In the genomic region with DNA sequence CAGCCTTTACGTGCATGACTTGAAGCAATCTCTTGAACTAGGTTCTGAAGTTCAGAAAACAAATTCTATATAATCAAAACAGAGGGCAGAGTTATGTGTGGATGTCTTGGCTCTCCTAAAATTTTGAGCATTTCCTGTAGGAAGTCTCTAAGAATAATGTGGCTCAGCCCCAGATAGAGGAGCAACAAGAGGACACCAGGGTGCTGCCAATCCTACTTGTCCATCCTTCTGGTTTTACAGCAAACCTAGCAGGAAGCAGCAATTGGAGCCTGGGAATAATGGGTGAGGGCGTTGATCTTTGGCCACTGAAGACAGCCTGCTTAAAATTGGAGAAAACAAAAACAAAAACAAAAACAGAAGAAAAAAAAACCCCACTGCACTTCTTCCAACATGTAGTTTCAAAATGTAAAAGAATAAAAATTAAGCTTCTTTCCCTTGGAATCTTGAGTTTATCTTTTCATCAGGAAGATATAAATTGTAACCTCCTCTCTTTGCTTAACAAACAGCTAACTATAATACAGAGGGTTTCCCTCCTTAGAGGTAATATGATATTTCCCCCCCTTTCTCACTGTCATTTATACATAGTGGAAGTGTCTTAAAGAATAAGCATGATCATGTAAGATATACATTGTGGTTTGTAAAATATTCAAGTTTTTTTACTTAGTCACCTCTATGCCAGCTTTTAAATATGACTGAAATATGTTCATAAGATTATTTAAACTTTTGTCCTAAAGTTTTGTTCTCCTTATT, we compare ENCODE assay signal across 16 cellular contexts.
DNase-seq lines count a peak whose midpoint lies in the region; ATAC-seq, FAIRE-seq and TF ChIP-seq lines count a peak whose summit lies in the region.
"Had no signal": no experiment of that assay in that cellular context is flagged by ENCODE, and none has a peak within 500 bp of the region (broad histone marks: within the 10 kb centered on the region; RNA-seq: fewer than 3 reads in every experiment).

No MANE protein-coding gene starts in this region.

- H3K9ac ChIP-seq in SK-N-MC (ENCODE audit: insufficient read length), result peak overlapping the region; percentile 7

- H3K4me3 ChIP-seq in SK-N-MC (peak overlapping the region; percentile 14; the same call in 1 of the 2 replicates), gastroesophageal sphincter (no peak overlapping the region), sigmoid colon (no peak overlapping the region)
- H3K4me3 ChIP-seq: breast epithelium had no signal

- peak overlapping the region; percentile 67 for H3K27ac ChIP-seq in SK-N-MC
- peak overlapping the region in 3 of 4 donors; percentile 18 to 48 (median 41) for H3K27ac ChIP-seq in gastroesophageal sphincter
- peak overlapping the region in 3 of 4 donors; percentile 69 to 82 (median 79) for H3K27ac ChIP-seq in sigmoid colon
- H3K27ac ChIP-seq: breast epithelium, foreskin keratinocyte had no signal

- H3K4me1 ChIP-seq in gastroesophageal sphincter (peaks cover 0 to 43% (median 7%) of the 10 kb centered on the region in 3 donors), sigmoid colon (peaks cover 0 to 69% (median 40%) of the 10 kb centered on the region in 4 donors)
- H3K4me1 ChIP-seq: breast epithelium had no signal

- H3K27me3 ChIP-seq in gastroesophageal sphincter, result no peaks in the 10 kb centered on the region
- no peaks in the 10 kb centered on the region for H3K27me3 ChIP-seq in sigmoid colon
- H3K27me3 ChIP-seq: breast epithelium had no signal

- no peak for ATAC-seq in gastroesophageal sphincter
- ATAC-seq in GM21390 (IDR thresholded peaks at IDR 0.05; ENCODE audit: unreplicated experiment), result no peak
- ATAC-seq: activated CD4-positive, CD25-positive, alpha-beta regulatory T cell treated with anti-CD3 and anti-CD28 coated beads, Interleukin-2, amount 50 U/mL, for 24 hours; CD8-positive, alpha-beta T cell; foreskin keratinocyte; PC-3 had no signal

- POLR2A ChIA-PET in HEK293T (lab: Yijun Ruan, JAX), result no interaction called here

- H3K36me3 ChIP-seq in SK-N-MC (ENCODE audit: insufficient read depth, low read length) (no peaks in the 10 kb centered on the region), gastroesophageal sphincter (no peaks in the 10 kb centered on the region), sigmoid colon (no peaks in the 10 kb centered on the region)
- H3K36me3 ChIP-seq: breast epithelium had no signal

- TF ChIP-seq CTCF in gastroesophageal sphincter (IDR thresholded peaks at IDR 0.05), result no peak
- TF ChIP-seq CTCF in sigmoid colon (IDR thresholded peaks at IDR 0.05), result no peak

- FAIRE-seq in frontal cortex (lab: Jason Lieb, UNC), result no peak

- peak; percentile 45 for DNase-seq in ELR (ENCODE audit: low read depth)
- DNase-seq in SK-N-MC (ENCODE audit: low read depth, low spot score), result no peak
- DNase-seq in sigmoid colon, result no peak
- DNase-seq in frontal cortex (ENCODE audit: low spot score in 2 of 2), result no peak
- DNase-seq in HUDEP-2 (lab: John Stamatoyannopoulos, UW; ENCODE audit: unreplicated experiment in 76 of 76), result no peak
- DNase-seq in HEK293T (ENCODE audit: extremely low spot score), result no peak
- DNase-seq: CD8-positive, alpha-beta T cell; foreskin keratinocyte; NCI-H1417; NCI-H526 treated with DMSO at 0.1 percent for 48 hours; PC-3; SIG-M5 had no signal

- WGBS in gastroesophageal sphincter (ENCODE audit: low coverage in 1 of 2), 2 donors, result 44 to 60% methylated on average over 2 of the region's 2 CpGs
- 31 to 55% methylated on average over 2 of the region's 2 CpGs for WGBS in sigmoid colon, 2 donors

- intact Hi-C loops in sigmoid colon (cut with DNase I), result loop anchor here (5.0 to 10.0 kb wide), 2 partner anchors 348 to 616 kb away; no protein-coding TSS in a partner anchor

- H3K9me3 ChIP-seq in SK-N-MC (ENCODE audit: low read depth, low read length) (no peaks in the 10 kb centered on the region), gastroesophageal sphincter (no peaks in the 10 kb centered on the region), sigmoid colon (no peaks in the 10 kb centered on the region)
- H3K9me3 ChIP-seq: breast epithelium had no signal

- TF ChIP-seq EP300 in gastroesophageal sphincter (IDR thresholded peaks at IDR 0.05) (no peak), sigmoid colon (IDR thresholded peaks at IDR 0.05) (no peak)

- TF ChIP-seq POLR2A in gastroesophageal sphincter (IDR thresholded peaks at IDR 0.05) (no peak), sigmoid colon (IDR thresholded peaks at IDR 0.05) (no peak)

- CTCF ChIA-PET in HEK293T (lab: Yijun Ruan, JAX), result no interaction called here

TF ChIP-seq in HEK293T, 16 proteins besides CTCF, POLR2A, EP300 and RAD21:
- TF ChIP-seq, protein P1, sequence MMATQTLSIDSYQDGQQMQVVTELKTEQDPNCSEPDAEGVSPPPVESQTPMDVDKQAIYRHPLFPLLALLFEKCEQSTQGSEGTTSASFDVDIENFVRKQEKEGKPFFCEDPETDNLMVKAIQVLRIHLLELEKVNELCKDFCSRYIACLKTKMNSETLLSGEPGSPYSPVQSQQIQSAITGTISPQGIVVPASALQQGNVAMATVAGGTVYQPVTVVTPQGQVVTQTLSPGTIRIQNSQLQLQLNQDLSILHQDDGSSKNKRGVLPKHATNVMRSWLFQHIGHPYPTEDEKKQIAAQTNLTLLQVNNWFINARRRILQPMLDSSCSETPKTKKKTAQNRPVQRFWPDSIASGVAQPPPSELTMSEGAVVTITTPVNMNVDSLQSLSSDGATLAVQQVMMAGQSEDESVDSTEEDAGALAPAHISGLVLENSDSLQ (IDR thresholded peaks at IDR 0.05), result no peak
- TF ChIP-seq L3MBTL2 (conservative IDR thresholded peaks at IDR 0.05) (no peak), ARNT (IDR thresholded peaks at IDR 0.05) (no peak), ZNF384 (IDR thresholded peaks at IDR 0.05) (no peak)
